7 cellular contexts compared by ENCODE assay signal in the genomic region with DNA sequence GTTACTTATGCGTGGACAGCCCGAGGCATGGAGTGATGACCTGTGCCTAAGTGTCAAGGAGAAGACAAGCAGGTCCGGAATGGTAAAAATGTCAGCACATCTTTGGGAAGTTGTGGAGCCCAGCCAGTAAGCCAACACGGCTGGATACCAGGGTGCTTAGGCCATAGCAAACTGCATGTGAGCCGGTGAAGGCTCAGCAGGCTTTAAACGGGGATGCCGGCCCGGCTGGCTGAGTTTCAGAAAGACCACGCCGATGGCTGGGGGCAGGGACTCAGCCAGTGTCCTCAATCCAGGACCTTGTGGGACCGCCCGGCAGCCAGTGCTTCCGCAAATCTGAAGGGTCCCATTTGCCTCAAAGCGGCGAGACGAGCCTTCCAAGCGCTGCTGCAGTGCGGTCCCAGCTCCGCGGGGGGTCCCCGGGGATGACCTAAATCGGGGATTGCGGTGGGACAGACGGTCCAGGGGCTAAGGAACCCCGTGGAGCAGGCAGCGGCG. TPM values are rescaled to one million over a fixed set of nuclear protein-coding genes. Genes with fewer than 3 reads are reported as not detected.
A peak's percentile ranks its signal among the peaks of the same experiment; 100 is the strongest.
DNase-seq lines count a peak whose midpoint lies in the region; ATAC-seq and TF ChIP-seq lines count a peak whose summit lies in the region.

No MANE protein-coding gene starts in this region.

- TF ChIP-seq RAD21 in HCT116 (IDR thresholded peaks at IDR 0.05; ENCODE audit: low read depth): no peak

- H3K4me1 ChIP-seq in HCT116 (ENCODE audit: control insufficient read depth in 1 of 2, insufficient read depth in 2 of 2, low read length in 2 of 2): peaks cover 10 to 26% of the 10 kb centered on the region in 2 experiments

- no peak for TF ChIP-seq CTCF in HCT116 (IDR thresholded peaks at IDR 0.05 in 2 of 3, conservative IDR thresholded peaks at IDR 0.05 in 1 of 3; ENCODE audit: borderline replicate concordance in 1 of 3, insufficient read depth in 1 of 3, low read depth in 2 of 3, low read length in 2 of 3)

- H3K4me1 Mint-ChIP-seq in stimulated activated naive CD8-positive, alpha-beta T cell treated with anti-CD3 and anti-CD28 coated beads, Interleukin-15, amount 100 ng/mL, for 72 hours: peaks cover 15% of the 10 kb centered on the region

- no peak for TF ChIP-seq POLR2A in HCT116 (IDR thresholded peaks at IDR 0.05; ENCODE audit: borderline replicate concordance, extremely low read depth, insufficient read depth, insufficient read length)

- no peak for ATAC-seq in HCT116
- ATAC-seq in stimulated activated naive CD8-positive, alpha-beta T cell treated with anti-CD3 and anti-CD28 coated beads, Interleukin-15, amount 100 ng/mL, for 72 hours: no peak

- H3K27me3 ChIP-seq in HCT116 (ENCODE audit: insufficient read depth, low read length): no peaks in the 10 kb centered on the region

- peak overlapping the region; percentile 57 for H3K9ac ChIP-seq in HCT116 (ENCODE audit: low read length)

- no peak overlapping the region for H3K27ac Mint-ChIP-seq in stimulated activated naive CD8-positive, alpha-beta T cell treated with anti-CD3 and anti-CD28 coated beads, Interleukin-15, amount 100 ng/mL, for 72 hours

- RAD21 ChIA-PET in HCT116 (lab: Charles Lee; ENCODE audit: low non-redundant PET in 1 of 2, low total read pairs in 2 of 2, uncharacterized antibody in 2 of 2, unreplicated experiment in 2 of 2): no interaction called here

- intact Hi-C loops in HCT116 (cut with micrococcal nuclease): no loop called here

- H3K4me2 ChIP-seq in HCT116 (ENCODE audit: low read length): peak overlapping the region; percentile 74

- H3K4me3 Mint-ChIP-seq in stimulated activated naive CD8-positive, alpha-beta T cell treated with anti-CD3 and anti-CD28 coated beads, Interleukin-15, amount 100 ng/mL, for 72 hours: peak overlapping the region; percentile 85 to 93

- peaks cover 13% of the 10 kb centered on the region; the same call in 1 of the 2 replicates for H4K20me1 ChIP-seq in HCT116 (ENCODE audit: insufficient read depth)

- no peak overlapping the region for H2AFZ ChIP-seq in HCT116 (ENCODE audit: low read depth, low read length, poor library complexity, severe bottlenecking)

- H3K9me3 ChIP-seq in HCT116 (ENCODE audit: control insufficient read depth in 1 of 2, insufficient read depth in 1 of 2, low read depth in 1 of 2, low read length in 2 of 2): no peaks in the 10 kb centered on the region

- CTCF ChIA-PET in HCT116 (lab: Charles Lee): no interaction called here

- H3K36me3 ChIP-seq in HCT116 (ENCODE audit: control insufficient read depth in 1 of 2, insufficient read depth in 2 of 2, low read length in 2 of 2): no peaks in the 10 kb centered on the region

- DNase-seq in HCT116 (ENCODE audit: low read depth, low spot score) (no peak), astrocyte of the hippocampus (ENCODE audit: low read depth, low spot score) (peak; percentile 53), iris pigment epithelial cell (ENCODE audit: low read depth) (peak; percentile 17), dedifferentiated amniotic fluid mesenchymal stem cell (ENCODE audit: extremely low spot score) (no peak)
- no peak for DNase-seq in stimulated activated naive CD8-positive, alpha-beta T cell treated with anti-CD3 and anti-CD28 coated beads, Interleukin-15, amount 100 ng/mL, for 72 hours
- no peak for DNase-seq in effector CD8-positive, alpha-beta T cell (lab: John Stamatoyannopoulos, UW)
- no peak for DNase-seq in central memory CD4-positive, alpha-beta T cell

- H3K27ac ChIP-seq in HCT116 (ENCODE audit: low read depth, low read length): peak overlapping the region; percentile 63; the same call in 1 of the 2 replicates

- peaks cover 34% of the 10 kb centered on the region for H3K79me2 ChIP-seq in HCT116 (ENCODE audit: insufficient read depth, low read length)

- no peaks in the 10 kb centered on the region for H3K9me2 ChIP-seq in HCT116 (ENCODE audit: insufficient read depth)

- POLR2A ChIA-PET in HCT116 (lab: Charles Lee): no interaction called here

- no peaks in the 10 kb centered on the region for H3K9me3 Mint-ChIP-seq in stimulated activated naive CD8-positive, alpha-beta T cell treated with anti-CD3 and anti-CD28 coated beads, Interleukin-15, amount 100 ng/mL, for 72 hours

- no TSS peak for BruUV-seq in HCT116 (replicated peaks; lab: Mats Ljungman, UMichigan)

- peaks cover 75% of the 10 kb centered on the region for H3K27me3 Mint-ChIP-seq in stimulated activated naive CD8-positive, alpha-beta T cell treated with anti-CD3 and anti-CD28 coated beads, Interleukin-15, amount 100 ng/mL, for 72 hours

- peak overlapping the region in 1 of 2 experiments; percentile 54; a peak in 3 of 4 replicates for H3K4me3 ChIP-seq in HCT116 (replicated peaks in 1 of 2; ENCODE audit: low read depth in 1 of 2, low read length in 2 of 2)

TF ChIP-seq in HCT116, 20 proteins besides CTCF, POLR2A, EP300 and RAD21:
- TF ChIP-seq SRF (IDR thresholded peaks at IDR 0.05; ENCODE audit: low read depth) (no peak), TCF7L2 (IDR thresholded peaks at IDR 0.05; ENCODE audit: borderline replicate concordance, extremely low read depth, insufficient read depth, insufficient read length) (no peak), ZFX (IDR thresholded peaks at IDR 0.05) (no peak), ZNF274 (IDR thresholded peaks at IDR 0.05; ENCODE audit: low read depth, low read length) (no peak), FOSL1 (IDR thresholded peaks at IDR 0.05; ENCODE audit: low read depth) (no peak), POLR2AphosphoS5 (IDR thresholded peaks at IDR 0.05; ENCODE audit: low read depth, low read length) (no peak), JUND (IDR thresholded peaks at IDR 0.05) (no peak), ELF1 (IDR thresholded peaks at IDR 0.05; ENCODE audit: borderline replicate concordance, low read depth) (no peak), YY1 (IDR thresholded peaks at IDR 0.05; ENCODE audit: extremely low read depth, insufficient replicate concordance, low read depth, low read length) (no peak), EZH2phosphoT487 (IDR thresholded peaks at IDR 0.05; ENCODE audit: borderline replicate concordance) (no peak), SP1 (IDR thresholded peaks at IDR 0.05; ENCODE audit: low read depth) (no peak), CEBPB (IDR thresholded peaks at IDR 0.05; ENCODE audit: low read depth) (no peak)
- TF ChIP-seq, protein P1, sequence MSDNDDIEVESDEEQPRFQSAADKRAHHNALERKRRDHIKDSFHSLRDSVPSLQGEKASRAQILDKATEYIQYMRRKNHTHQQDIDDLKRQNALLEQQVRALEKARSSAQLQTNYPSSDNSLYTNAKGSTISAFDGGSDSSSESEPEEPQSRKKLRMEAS (IDR thresholded peaks at IDR 0.05): no peak
- TF ChIP-seq, protein P2, sequence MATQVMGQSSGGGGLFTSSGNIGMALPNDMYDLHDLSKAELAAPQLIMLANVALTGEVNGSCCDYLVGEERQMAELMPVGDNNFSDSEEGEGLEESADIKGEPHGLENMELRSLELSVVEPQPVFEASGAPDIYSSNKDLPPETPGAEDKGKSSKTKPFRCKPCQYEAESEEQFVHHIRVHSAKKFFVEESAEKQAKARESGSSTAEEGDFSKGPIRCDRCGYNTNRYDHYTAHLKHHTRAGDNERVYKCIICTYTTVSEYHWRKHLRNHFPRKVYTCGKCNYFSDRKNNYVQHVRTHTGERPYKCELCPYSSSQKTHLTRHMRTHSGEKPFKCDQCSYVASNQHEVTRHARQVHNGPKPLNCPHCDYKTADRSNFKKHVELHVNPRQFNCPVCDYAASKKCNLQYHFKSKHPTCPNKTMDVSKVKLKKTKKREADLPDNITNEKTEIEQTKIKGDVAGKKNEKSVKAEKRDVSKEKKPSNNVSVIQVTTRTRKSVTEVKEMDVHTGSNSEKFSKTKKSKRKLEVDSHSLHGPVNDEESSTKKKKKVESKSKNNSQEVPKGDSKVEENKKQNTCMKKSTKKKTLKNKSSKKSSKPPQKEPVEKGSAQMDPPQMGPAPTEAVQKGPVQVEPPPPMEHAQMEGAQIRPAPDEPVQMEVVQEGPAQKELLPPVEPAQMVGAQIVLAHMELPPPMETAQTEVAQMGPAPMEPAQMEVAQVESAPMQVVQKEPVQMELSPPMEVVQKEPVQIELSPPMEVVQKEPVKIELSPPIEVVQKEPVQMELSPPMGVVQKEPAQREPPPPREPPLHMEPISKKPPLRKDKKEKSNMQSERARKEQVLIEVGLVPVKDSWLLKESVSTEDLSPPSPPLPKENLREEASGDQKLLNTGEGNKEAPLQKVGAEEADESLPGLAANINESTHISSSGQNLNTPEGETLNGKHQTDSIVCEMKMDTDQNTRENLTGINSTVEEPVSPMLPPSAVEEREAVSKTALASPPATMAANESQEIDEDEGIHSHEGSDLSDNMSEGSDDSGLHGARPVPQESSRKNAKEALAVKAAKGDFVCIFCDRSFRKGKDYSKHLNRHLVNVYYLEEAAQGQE (IDR thresholded peaks at IDR 0.05; ENCODE audit: low read depth): no peak
- TF ChIP-seq, protein P3, sequence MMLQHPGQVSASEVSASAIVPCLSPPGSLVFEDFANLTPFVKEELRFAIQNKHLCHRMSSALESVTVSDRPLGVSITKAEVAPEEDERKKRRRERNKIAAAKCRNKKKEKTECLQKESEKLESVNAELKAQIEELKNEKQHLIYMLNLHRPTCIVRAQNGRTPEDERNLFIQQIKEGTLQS (IDR thresholded peaks at IDR 0.05): no peak
- TF ChIP-seq, protein P4, sequence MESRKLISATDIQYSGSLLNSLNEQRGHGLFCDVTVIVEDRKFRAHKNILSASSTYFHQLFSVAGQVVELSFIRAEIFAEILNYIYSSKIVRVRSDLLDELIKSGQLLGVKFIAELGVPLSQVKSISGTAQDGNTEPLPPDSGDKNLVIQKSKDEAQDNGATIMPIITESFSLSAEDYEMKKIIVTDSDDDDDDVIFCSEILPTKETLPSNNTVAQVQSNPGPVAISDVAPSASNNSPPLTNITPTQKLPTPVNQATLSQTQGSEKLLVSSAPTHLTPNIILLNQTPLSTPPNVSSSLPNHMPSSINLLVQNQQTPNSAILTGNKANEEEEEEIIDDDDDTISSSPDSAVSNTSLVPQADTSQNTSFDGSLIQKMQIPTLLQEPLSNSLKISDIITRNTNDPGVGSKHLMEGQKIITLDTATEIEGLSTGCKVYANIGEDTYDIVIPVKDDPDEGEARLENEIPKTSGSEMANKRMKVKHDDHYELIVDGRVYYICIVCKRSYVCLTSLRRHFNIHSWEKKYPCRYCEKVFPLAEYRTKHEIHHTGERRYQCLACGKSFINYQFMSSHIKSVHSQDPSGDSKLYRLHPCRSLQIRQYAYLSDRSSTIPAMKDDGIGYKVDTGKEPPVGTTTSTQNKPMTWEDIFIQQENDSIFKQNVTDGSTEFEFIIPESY (IDR thresholded peaks at IDR 0.05; ENCODE audit: extremely low read depth, insufficient replicate concordance, low read length): no peak

RNA-seq across cellular contexts. Expression of a gene that starts 0.9 kb away (rescaled TPM):
- total RNA-seq in HCT116 (2021; ENCODE audit: unreplicated experiment): 43.8 TPM
- polyA plus RNA-seq in HCT116 (2012): 24.8 and 28.5 TPM in 2 replicates

Comparison
In these comparisons a context has a peak if more than half of its experiments do, and no peak if none do; other contexts are left out.
1. DNase-seq: peak in astrocyte of the hippocampus (single experiment) and iris pigment epithelial cell (single experiment); none in HCT116 (single experiment), stimulated activated naive CD8-positive, alpha-beta T cell treated with anti-CD3 and anti-CD28 coated beads, Interleukin-15, amount 100 ng/mL, for 72 hours (0 of 2), dedifferentiated amniotic fluid mesenchymal stem cell (single experiment), effector CD8-positive, alpha-beta T cell (single experiment) and central memory CD4-positive, alpha-beta T cell (single experiment).